In genomic region chr2:238974510-238975166, GRCh38 we compare ENCODE assay signal across 9 cellular contexts.
DNase-seq lines count a peak whose midpoint lies in the region; ATAC-seq, FAIRE-seq and TF ChIP-seq lines count a peak whose summit lies in the region.
"Had no signal": no experiment of that assay in that cellular context is flagged by ENCODE, and none has a peak within 500 bp of the region (broad histone marks: within the 10 kb centered on the region; RNA-seq: fewer than 3 reads in every experiment).

No MANE protein-coding gene starts in this region.

- H3K4me2 ChIP-seq in fibroblast of lung (ENCODE audit: extremely low read depth, insufficient read depth, low read length): peak overlapping the region; percentile 62

- H3K27me3 Mint-ChIP-seq in activated naive CD8-positive, alpha-beta T cell treated with anti-CD3 and anti-CD28 coated beads, Interleukin-2, amount 50 U/mL, for 24 hours: peaks cover 12% of the 10 kb centered on the region

- H3K9me3 ChIP-seq in SJSA1 (replicated peaks) (peaks cover 3% of the 10 kb centered on the region; the same call in 1 of the 2 replicates), fibroblast of lung (ENCODE audit: control insufficient read depth, insufficient read depth, low read depth, low read length) (no peaks in the 10 kb centered on the region), WERI-Rb-1 (ENCODE audit: severe bottlenecking) (peaks cover 14% of the 10 kb centered on the region), body of pancreas (peaks cover 0 to 2% (median 0%) of the 10 kb centered on the region in 3 donors)

- no peak overlapping the region for H3K4me3 Mint-ChIP-seq in activated naive CD8-positive, alpha-beta T cell treated with anti-CD3 and anti-CD28 coated beads, Interleukin-2, amount 50 U/mL, for 24 hours
- H3K4me3 Mint-ChIP-seq: T-helper 1 cell treated with Interleukin-12 subunit alpha and Interleukin-12 subunit beta and Interleukin-4 antibody, amounts not matched to agents 30 μg/mL and 1 μg/mL, for 36 hours had no signal

- TF ChIP-seq CTCF in fibroblast of lung (conservative IDR thresholded peaks at IDR 0.05 in 1 of 2, IDR thresholded peaks at IDR 0.05 in 1 of 2; ENCODE audit: low read depth in 1 of 2, low read length in 2 of 2) (peak; percentile 47 to 62), WERI-Rb-1 (IDR thresholded peaks at IDR 0.05; ENCODE audit: low read depth, low read length) (no peak), body of pancreas (IDR thresholded peaks at IDR 0.05) (no peak)

- no peaks in the 10 kb centered on the region for H4K20me1 ChIP-seq in fibroblast of lung (ENCODE audit: control insufficient read depth, extremely low read depth, insufficient read depth, low read length)

- H3K4me1 Mint-ChIP-seq in activated naive CD8-positive, alpha-beta T cell treated with anti-CD3 and anti-CD28 coated beads, Interleukin-2, amount 50 U/mL, for 24 hours: no peaks in the 10 kb centered on the region

- no peak overlapping the region for H3K9ac ChIP-seq in fibroblast of lung (ENCODE audit: insufficient read depth, low read length)

- peaks cover 10% of the 10 kb centered on the region for H3K9me3 Mint-ChIP-seq in activated naive CD8-positive, alpha-beta T cell treated with anti-CD3 and anti-CD28 coated beads, Interleukin-2, amount 50 U/mL, for 24 hours

- H3K4me1 ChIP-seq in SJSA1 (replicated peaks) (peaks cover 24% of the 10 kb centered on the region), fibroblast of lung (ENCODE audit: control insufficient read depth, extremely low read depth, insufficient read depth, low read length) (peaks cover 11% of the 10 kb centered on the region), body of pancreas (no peaks in the 10 kb centered on the region)

- H2AFZ ChIP-seq in fibroblast of lung (ENCODE audit: low read length): no peak overlapping the region

- H3K27me3 ChIP-seq in SJSA1 (replicated peaks) (no peaks in the 10 kb centered on the region), fibroblast of lung (ENCODE audit: control insufficient read depth, insufficient read depth, low read length) (no peaks in the 10 kb centered on the region), WERI-Rb-1 (ENCODE audit: insufficient read depth, low read depth, severe bottlenecking) (peaks cover 74% of the 10 kb centered on the region), body of pancreas (no peaks in the 10 kb centered on the region)

- H3K27ac ChIP-seq in SJSA1 (peak overlapping the region; percentile 89), fibroblast of lung (ENCODE audit: insufficient read depth, low read length) (peak overlapping the region; percentile 52), WERI-Rb-1 (no peak overlapping the region), body of pancreas (no peak overlapping the region)

- no peak overlapping the region for H3K4me3 ChIP-seq in SJSA1
- no peak overlapping the region for H3K4me3 ChIP-seq in fibroblast of lung (replicated peaks in 1 of 4; ENCODE audit: control extremely low read depth in 1 of 4, insufficient read depth in 1 of 4, low read depth in 3 of 4, low read length in 4 of 4)
- H3K4me3 ChIP-seq in WERI-Rb-1 (ENCODE audit: low read depth, low read length): no peak overlapping the region
- H3K4me3 ChIP-seq in body of pancreas: no peak overlapping the region

- DNase-seq in EL (peak; percentile 92), SJSA1 (ENCODE audit: low read depth in 1 of 2, low spot score in 2 of 2) (peak; percentile 91 to 93), fibroblast of lung (ENCODE audit: low read depth in 2 of 2) (peak; percentile 94), pulmonary artery endothelial cell (ENCODE audit: low read depth, low spot score) (peak; percentile 67), GM12891 (ENCODE audit: insufficient read length, low spot score) (no peak), WERI-Rb-1 (no peak), body of pancreas (no peak)
- no peak for DNase-seq in activated naive CD8-positive, alpha-beta T cell treated with anti-CD3 and anti-CD28 coated beads, Interleukin-2, amount 50 U/mL, for 24 hours

- H3K36me3 ChIP-seq in SJSA1: no peaks in the 10 kb centered on the region
- no peaks in the 10 kb centered on the region for H3K36me3 ChIP-seq in fibroblast of lung (ENCODE audit: control insufficient read depth, insufficient read depth, low read length)
- H3K36me3 ChIP-seq in WERI-Rb-1: no peaks in the 10 kb centered on the region
- no peaks in the 10 kb centered on the region for H3K36me3 ChIP-seq in body of pancreas (replicated peaks in 1 of 2; ENCODE audit: insufficient read depth in 1 of 2, low read depth in 2 of 2)

- no peak for FAIRE-seq in GM12891 (lab: Jason Lieb, UNC)

- 66 to 71% methylated on average over 6 of the region's 6 CpGs for WGBS in body of pancreas, 2 donors

- TF ChIP-seq POLR2A in GM12891 (IDR thresholded peaks at IDR 0.05; ENCODE audit: low read depth, low read length) (no peak), body of pancreas (IDR thresholded peaks at IDR 0.05) (no peak)

- no peaks in the 10 kb centered on the region for H3K79me2 ChIP-seq in fibroblast of lung (ENCODE audit: control insufficient read depth, insufficient read depth, low read length)

- H3K36me3 Mint-ChIP-seq in activated naive CD8-positive, alpha-beta T cell treated with anti-CD3 and anti-CD28 coated beads, Interleukin-2, amount 50 U/mL, for 24 hours (ENCODE audit: low read depth): no peaks in the 10 kb centered on the region

- intact Hi-C loops in body of pancreas (cut with DNase I): no loop called here

- ATAC-seq in body of pancreas: no peak
- no peak for ATAC-seq in activated naive CD8-positive, alpha-beta T cell treated with anti-CD3 and anti-CD28 coated beads, Interleukin-2, amount 50 U/mL, for 24 hours

- H3K27ac Mint-ChIP-seq in activated naive CD8-positive, alpha-beta T cell treated with anti-CD3 and anti-CD28 coated beads, Interleukin-2, amount 50 U/mL, for 24 hours: no peak overlapping the region
- H3K27ac Mint-ChIP-seq: T-helper 1 cell treated with Interleukin-12 subunit alpha and Interleukin-12 subunit beta and Interleukin-4 antibody, amounts not matched to agents 30 μg/mL and 1 μg/mL, for 36 hours had no signal

TF ChIP-seq in GM12891, 5 proteins besides CTCF, POLR2A, EP300 and RAD21:
- no peak for TF ChIP-seq TAF1 (IDR thresholded peaks at IDR 0.05; ENCODE audit: low read depth, low read length)
- no peak for TF ChIP-seq SPI1 (IDR thresholded peaks at IDR 0.05; ENCODE audit: low read depth, low read length)
- TF ChIP-seq POU2F2 (IDR thresholded peaks at IDR 0.05; ENCODE audit: low read depth, low read length): no peak
TF ChIP-seq in GM12891: peak in this region for 0.

Comparison
In these comparisons a context has a peak if more than half of its experiments do, and no peak if none do; other contexts are left out.
1. DNase-seq: peak in EL (single experiment), SJSA1 (2 of 2), fibroblast of lung (2 of 2) and pulmonary artery endothelial cell (single experiment); none in GM12891 (single experiment), WERI-Rb-1 (single experiment), body of pancreas (0 of 4) and activated naive CD8-positive, alpha-beta T cell treated with anti-CD3 and anti-CD28 coated beads, Interleukin-2, amount 50 U/mL, for 24 hours (single experiment).
2. H3K27ac ChIP-seq: peak in SJSA1 (single experiment) and fibroblast of lung (single experiment); none in WERI-Rb-1 (single experiment) and body of pancreas (0 of 4).
3. CTCF ChIP-seq: peak in fibroblast of lung (2 of 2); none in WERI-Rb-1 (single experiment) and body of pancreas (0 of 7).